ENCODE assay signal across 36 cellular contexts in genomic region chr1:45155423-45155822, GRCh38. TPM values are rescaled to one million over a fixed set of nuclear protein-coding genes. Genes with fewer than 3 reads are reported as not detected.
DNase-seq lines count a peak whose midpoint lies in the region; ATAC-seq, FAIRE-seq and TF ChIP-seq lines count a peak whose summit lies in the region.
"Had no signal": no experiment of that assay in that cellular context is flagged by ENCODE, and none has a peak within 500 bp of the region (broad histone marks: within the 10 kb centered on the region; RNA-seq: fewer than 3 reads in every experiment).

No MANE protein-coding gene starts in this region.

- no peak for FAIRE-seq in small intestine (lab: Jason Lieb, UNC)
- FAIRE-seq: A204.1, A549, D721Med had no signal

- H3K9me3 ChIP-seq in mucosa of descending colon (no peaks in the 10 kb centered on the region), small intestine (ENCODE audit: control insufficient read depth, low read depth) (no peaks in the 10 kb centered on the region), transverse colon (no peaks in the 10 kb centered on the region), osteoblast (ENCODE audit: low read depth, low read length) (no peaks in the 10 kb centered on the region)
- H3K9me3 ChIP-seq: A549, BE2C, BLaER1, Caco-2 had no signal

- peak; percentile 76 for ATAC-seq in left colon
- ATAC-seq in mucosa of descending colon: peak; percentile 52
- ATAC-seq in HG02763 (IDR thresholded peaks at IDR 0.05; ENCODE audit: unreplicated experiment): no peak
- ATAC-seq: A549; CD8-positive, alpha-beta T cell had no signal

- DNase-seq in left colon: peak in 1 of 2 donors; percentile 17
- peak in 1 of 3 donors; percentile 51 for DNase-seq in mucosa of descending colon
- DNase-seq in small intestine: peak; percentile 17
- DNase-seq in transverse colon: peak; percentile 50
- no peak for DNase-seq in MV-4-11 (lab: John Stamatoyannopoulos, UW)
- DNase-seq in NCI-H2196 (lab: John Stamatoyannopoulos, UW; ENCODE audit: unreplicated experiment): no peak
- DNase-seq in osteoblast (ENCODE audit: insufficient read length, low spot score, missing footprints): no peak
- DNase-seq: 8988T; ACHN; AML-193; BE2C; C1 segment of cervical spinal cord; Caco-2; Calu3; CD4-positive, alpha-beta memory T cell; CD4-positive, alpha-beta T cell; CD4-positive, CD25-positive, alpha-beta regulatory T cell; CD8-positive, alpha-beta memory T cell; CD8-positive, alpha-beta T cell; COR-L47; DMS 273 treated with DMSO at 0.1 percent for 48 hours; DMS153; DMS53; DMS79; DMS79 treated with DMSO at 0.1 percent for 48 hours; DND-41; EL had no signal

- H3K27me3 ChIP-seq in small intestine (ENCODE audit: control insufficient read depth in 2 of 2, insufficient read depth in 2 of 2, low read length in 2 of 2) (no peaks in the 10 kb centered on the region), transverse colon (no peaks in the 10 kb centered on the region), osteoblast (ENCODE audit: insufficient read depth, low read length) (peaks cover 3% of the 10 kb centered on the region)
- H3K27me3 ChIP-seq: BE2C; BLaER1; BLaER1 treated with 17β-estradiol and CSF1 and Interleukin-3, amounts not matched to agents 10 nM and 100 nM had no signal

- H3K4me3 ChIP-seq in mucosa of descending colon (no peak overlapping the region), small intestine (ENCODE audit: low read depth in 1 of 2, low read length in 2 of 2) (no peak overlapping the region), transverse colon (no peak overlapping the region), osteoblast (ENCODE audit: insufficient read depth, low read length) (no peak overlapping the region)
- H3K4me3 ChIP-seq: A549; BLaER1; BLaER1 treated with 17β-estradiol and CSF1 and Interleukin-3, amounts not matched to agents 10 nM and 100 nM had no signal

- H3K36me3 ChIP-seq in mucosa of descending colon (ENCODE audit: low read depth) (no peaks in the 10 kb centered on the region), small intestine (ENCODE audit: control insufficient read depth in 2 of 2, insufficient read depth in 2 of 2, low read length in 2 of 2) (no peaks in the 10 kb centered on the region), transverse colon (no peaks in the 10 kb centered on the region), osteoblast (ENCODE audit: insufficient read depth, low read length) (no peaks in the 10 kb centered on the region)
- H3K36me3 ChIP-seq: BE2C; BLaER1; BLaER1 treated with 17β-estradiol and CSF1 and Interleukin-3, amounts not matched to agents 10 nM and 100 nM had no signal

- H3K4me2 ChIP-seq in osteoblast (ENCODE audit: insufficient read depth, low read length): no peak overlapping the region
- H3K4me2 ChIP-seq: A549; BLaER1; BLaER1 treated with 17β-estradiol and CSF1 and Interleukin-3, amounts not matched to agents 10 nM and 100 nM had no signal

- H3K27ac ChIP-seq in small intestine (ENCODE audit: low read depth in 1 of 2, low read length in 1 of 2): no peak overlapping the region
- no peak overlapping the region for H3K27ac ChIP-seq in transverse colon
- H3K27ac ChIP-seq in osteoblast (ENCODE audit: low read depth, low read length): no peak overlapping the region
- H3K27ac ChIP-seq: 22Rv1; A549; BLaER1; BLaER1 treated with 17β-estradiol and CSF1 and Interleukin-3, amounts not matched to agents 10 nM and 100 nM; C4-2B had no signal

- TF ChIP-seq CTCF in mucosa of descending colon (IDR thresholded peaks at IDR 0.05): no peak
- TF ChIP-seq CTCF in transverse colon (IDR thresholded peaks at IDR 0.05): no peak
- no peak for TF ChIP-seq CTCF in osteoblast (IDR thresholded peaks at IDR 0.05; ENCODE audit: extremely low read depth, low read depth, low read length)

- no peaks in the 10 kb centered on the region for H4K20me1 ChIP-seq in osteoblast (ENCODE audit: insufficient read depth, low read length)
- H4K20me1 ChIP-seq: BLaER1; BLaER1 treated with 17β-estradiol and CSF1 and Interleukin-3, amounts not matched to agents 10 nM and 100 nM had no signal

- TF ChIP-seq POLR2A in transverse colon (IDR thresholded peaks at IDR 0.05): no peak

- no peak overlapping the region for H2AFZ ChIP-seq in osteoblast (ENCODE audit: low read length)

- in situ Hi-C loops in transverse colon (cut with MboI; ENCODE audit: low pct_ligation_motif_present in 1 of 4, low pct_unique_long_range_greater_than_20kb in 1 of 4, low sequenced_read_pairs in 3 of 4): no loop called here

- no peaks in the 10 kb centered on the region for H3K79me2 ChIP-seq in osteoblast (ENCODE audit: insufficient read depth, low read length)

- intact Hi-C loops in left colon (cut with DNase I, micrococcal nuclease) (no loop called here), mucosa of descending colon (cut with DNase I, micrococcal nuclease) (no loop called here), transverse colon (cut with DNase I; ENCODE audit: low total_unique reads) (no loop called here)

- no peak for TF ChIP-seq EP300 in transverse colon (IDR thresholded peaks at IDR 0.05; ENCODE audit: low read depth)

- WGBS in small intestine, 3 donors: 65 to 86% (median 73%) methylated on average over 7 of the region's 7 CpGs
- 58 to 59% methylated on average over 7 of the region's 7 CpGs for WGBS in transverse colon (ENCODE audit: low coverage in 1 of 2), 2 donors

- H3K4me1 ChIP-seq in mucosa of descending colon (ENCODE audit: low read depth): no peaks in the 10 kb centered on the region
- H3K4me1 ChIP-seq in small intestine (ENCODE audit: control insufficient read depth in 2 of 2, insufficient read depth in 1 of 2, low read depth in 1 of 2, low read length in 1 of 2): no peaks in the 10 kb centered on the region
- H3K4me1 ChIP-seq in transverse colon: peaks cover 0 to 7% (median 0%) of the 10 kb centered on the region in 4 donors
- no peaks in the 10 kb centered on the region for H3K4me1 ChIP-seq in osteoblast (ENCODE audit: insufficient read depth, low read length)
- H3K4me1 ChIP-seq: A549; BE2C; BLaER1; BLaER1 treated with 17β-estradiol and CSF1 and Interleukin-3, amounts not matched to agents 10 nM and 100 nM; Caco-2 had no signal

RNA-seq across cellular contexts. Expression of gene ZSWIM5, which starts 51.0 kb away (rescaled TPM):
- total RNA-seq in left colon: 10 to 100 TPM in 1 of 2 donors, 1 to 10 TPM in 1; 8.6 to 11.1 TPM
- 10 to 100 TPM in 2 of 3 donors, 1 to 10 TPM in 1; 6.9 to 16.5 (median 10.1) TPM for total RNA-seq in mucosa of descending colon
- 1 to 10 TPM; 3.8 to 4.6 (median 4.1) TPM for polyA plus RNA-seq in small intestine
- 10 to 100 TPM; 12.3 to 38.2 (median 13.7) TPM for total RNA-seq in transverse colon
- 0.36 and 0.59 TPM in 2 replicates for total RNA-seq in osteoblast
- polyA plus RNA-seq: CD14-positive monocyte had no signal

Comparison
In these comparisons a context has a peak if more than half of its experiments do, and no peak if none do; other contexts are left out.
1. DNase-seq: peak in small intestine (single experiment) and transverse colon (single experiment); none in MV-4-11 (single experiment), NCI-H2196 (single experiment) and osteoblast (single experiment).